19 cellular contexts compared by ENCODE assay signal in the genomic region with DNA sequence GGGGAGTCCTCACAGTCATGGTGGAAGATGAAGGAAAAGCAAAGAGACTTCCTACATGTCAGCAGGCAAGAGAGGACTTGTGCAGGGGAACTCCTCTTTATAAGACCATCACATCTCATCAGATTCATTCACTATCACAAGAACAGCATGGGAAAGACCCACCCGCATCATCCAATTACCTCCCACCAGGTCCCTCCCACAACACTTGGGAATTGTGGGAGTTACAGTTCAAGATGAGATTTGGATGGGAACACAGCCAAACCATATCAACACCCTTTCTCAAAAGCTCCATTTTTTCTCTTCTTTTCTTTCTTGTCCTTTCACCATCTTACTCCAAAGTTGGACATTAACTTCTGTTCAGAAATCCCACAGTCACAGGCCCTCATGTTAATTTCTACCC.
DNase-seq lines count a peak whose midpoint lies in the region; ATAC-seq and TF ChIP-seq lines count a peak whose summit lies in the region.
"Had no signal": no experiment of that assay in that cellular context is flagged by ENCODE, and none has a peak within 500 bp of the region (broad histone marks: within the 10 kb centered on the region; RNA-seq: fewer than 3 reads in every experiment).

No MANE protein-coding gene starts in this region.

- H3K27me3 Mint-ChIP-seq in nephron (ENCODE audit: low read depth), result peaks cover 37% of the 10 kb centered on the region
- peaks cover 48% of the 10 kb centered on the region for H3K27me3 Mint-ChIP-seq in stimulated activated memory B cell treated with anti-CD40 and anti-IgM and Interleukin-4, amounts not matched to agents 10 μg/mL and 1 μg/mL and 100 μg/mL, for 72 hours

- peak overlapping the region in 7 of 11 experiments; percentile 24 to 92 (median 91); a peak in 9 of 22 replicates for H3K27ac ChIP-seq in BLaER1 treated with 17β-estradiol and CSF1 and Interleukin-3, amounts not matched to agents 10 nM and 100 nM
- H3K27ac ChIP-seq in HEK293 (ENCODE audit: extremely low read depth, low read depth, low read length), result no peak overlapping the region
- H3K27ac ChIP-seq: A549 had no signal

- ATAC-seq in stimulated activated memory B cell treated with anti-CD40 and anti-IgM and Interleukin-4, amounts not matched to agents 10 μg/mL and 1 μg/mL and 100 μg/mL, for 72 hours, result no peak
- ATAC-seq: A549 had no signal

- peaks cover 55 to 86% (median 63%) of the 10 kb centered on the region in 10 experiments for H3K4me1 ChIP-seq in BLaER1 treated with 17β-estradiol and CSF1 and Interleukin-3, amounts not matched to agents 10 nM and 100 nM
- peaks cover 5% of the 10 kb centered on the region; the same call in 1 of the 2 replicates for H3K4me1 ChIP-seq in HEK293 (ENCODE audit: control insufficient read depth, insufficient read depth, low read length)
- H3K4me1 ChIP-seq: BE2C had no signal

- no peak overlapping the region for H3K4me3 ChIP-seq in BLaER1 treated with 17β-estradiol and CSF1 and Interleukin-3, amounts not matched to agents 10 nM and 100 nM
- no peak overlapping the region for H3K4me3 ChIP-seq in HEK293 (ENCODE audit: low read depth, low read length)
- H3K4me3 ChIP-seq: A549 had no signal

- no peaks in the 10 kb centered on the region for H3K4me1 Mint-ChIP-seq in nephron
- no peaks in the 10 kb centered on the region for H3K4me1 Mint-ChIP-seq in stimulated activated memory B cell treated with anti-CD40 and anti-IgM and Interleukin-4, amounts not matched to agents 10 μg/mL and 1 μg/mL and 100 μg/mL, for 72 hours

- TF ChIP-seq CTCF in HEK293 (tag by site-specific recombination; IDR thresholded peaks at IDR 0.05), result no peak
- TF ChIP-seq CTCF in nephron (IDR thresholded peaks at IDR 0.05; ENCODE audit: unreplicated experiment in 3 of 3), result no peak

- H3K4me3 Mint-ChIP-seq in nephron, result peak overlapping the region in 2 of 3 experiments; percentile 1 to 29
- H3K4me3 Mint-ChIP-seq in stimulated activated memory B cell treated with anti-CD40 and anti-IgM and Interleukin-4, amounts not matched to agents 10 μg/mL and 1 μg/mL and 100 μg/mL, for 72 hours, result no peak overlapping the region
- H3K4me3 Mint-ChIP-seq: CD4-positive, alpha-beta memory T cell; HFFc6 had no signal

- H3K27ac Mint-ChIP-seq in nephron, result no peak overlapping the region
- no peak overlapping the region for H3K27ac Mint-ChIP-seq in stimulated activated memory B cell treated with anti-CD40 and anti-IgM and Interleukin-4, amounts not matched to agents 10 μg/mL and 1 μg/mL and 100 μg/mL, for 72 hours
- H3K27ac Mint-ChIP-seq: CD4-positive, alpha-beta memory T cell; HFFc6 had no signal

- no peak overlapping the region for H3K9ac ChIP-seq in BLaER1 treated with 17β-estradiol and CSF1 and Interleukin-3, amounts not matched to agents 10 nM and 100 nM

- H3K9me3 ChIP-seq in BLaER1 treated with 17β-estradiol and CSF1 and Interleukin-3, amounts not matched to agents 10 nM and 100 nM (replicated peaks in 1 of 11), result no peaks in the 10 kb centered on the region
- H3K9me3 ChIP-seq in HEK293 (ENCODE audit: control insufficient read depth, insufficient read depth, low read depth, low read length), result no peaks in the 10 kb centered on the region; the same call in 1 of the 2 replicates
- H3K9me3 ChIP-seq: A549, BE2C had no signal

- DNase-seq in NCI-H1105 (lab: John Stamatoyannopoulos, UW) (no peak), SW480 (ENCODE audit: low spot score) (no peak)
- DNase-seq: 8988T; ACHN; BE2C; C1 segment of cervical spinal cord; Calu3; CD4-positive, alpha-beta memory T cell; COR-L47; DMS79 treated with DMSO at 0.1 percent for 48 hours; GF-D8; GOT3; HCEC 1CT; HFFc6 had no signal

- CTCF ChIA-PET in HEK293 (lab: Yijun Ruan, JAX), result interaction anchor here (1.0 to 12.3 kb wide), 4 partner anchors 18 to 63 kb away, joined by 3 to 154 read pairs (median 6); no protein-coding TSS in a partner anchor

- no peaks in the 10 kb centered on the region for H3K27me3 ChIP-seq in BLaER1 treated with 17β-estradiol and CSF1 and Interleukin-3, amounts not matched to agents 10 nM and 100 nM
- H3K27me3 ChIP-seq: BE2C had no signal

- H3K36me3 ChIP-seq in BLaER1 treated with 17β-estradiol and CSF1 and Interleukin-3, amounts not matched to agents 10 nM and 100 nM, result no peaks in the 10 kb centered on the region
- H3K36me3 ChIP-seq in HEK293 (ENCODE audit: control insufficient read depth in 2 of 2, insufficient read depth in 1 of 2, low read length in 2 of 2), result no peaks in the 10 kb centered on the region
- H3K36me3 ChIP-seq: BE2C had no signal

- peaks cover 0 to under 1% (median 0%) of the 10 kb centered on the region in 11 experiments; a peak in 1 of 22 replicates for H4K20me1 ChIP-seq in BLaER1 treated with 17β-estradiol and CSF1 and Interleukin-3, amounts not matched to agents 10 nM and 100 nM

- no peaks in the 10 kb centered on the region for H3K36me3 Mint-ChIP-seq in nephron (ENCODE audit: low read depth)
- H3K36me3 Mint-ChIP-seq in stimulated activated memory B cell treated with anti-CD40 and anti-IgM and Interleukin-4, amounts not matched to agents 10 μg/mL and 1 μg/mL and 100 μg/mL, for 72 hours, result no peaks in the 10 kb centered on the region
- H3K36me3 Mint-ChIP-seq: CD4-positive, alpha-beta memory T cell had no signal

- H3K9me3 Mint-ChIP-seq in nephron, result no peaks in the 10 kb centered on the region
- H3K9me3 Mint-ChIP-seq in stimulated activated memory B cell treated with anti-CD40 and anti-IgM and Interleukin-4, amounts not matched to agents 10 μg/mL and 1 μg/mL and 100 μg/mL, for 72 hours, result no peaks in the 10 kb centered on the region
- H3K9me3 Mint-ChIP-seq: CD4-positive, alpha-beta memory T cell; HFFc6 had no signal

- peak overlapping the region in 8 of 11 experiments; percentile 63 to 94 (median 88); a peak in 16 of 22 replicates for H3K4me2 ChIP-seq in BLaER1 treated with 17β-estradiol and CSF1 and Interleukin-3, amounts not matched to agents 10 nM and 100 nM
- H3K4me2 ChIP-seq: A549 had no signal

- POLR2A ChIA-PET in HEK293 (lab: Yijun Ruan, JAX), result interaction anchor here (1.7 kb wide), 1 partner anchor 13 kb away, joined by 5 read pairs; no protein-coding TSS in a partner anchor

TF ChIP-seq in HEK293, 187 proteins besides CTCF, POLR2A, EP300 and RAD21:
- TF ChIP-seq SP2 (tag by site-specific recombination; IDR thresholded peaks at IDR 0.05), result peak; percentile 43; the same call in 1 of the 2 replicates
- no peak for TF ChIP-seq ZNF140 (tag by site-specific recombination; IDR thresholded peaks at IDR 0.05)
- TF ChIP-seq EGR2 (tag by site-specific recombination; IDR thresholded peaks at IDR 0.05; ENCODE audit: low read depth), result peak; percentile 98
- peak; percentile 67 for TF ChIP-seq SP3 (tag by site-specific recombination; IDR thresholded peaks at IDR 0.05)
- peak; percentile 98 for TF ChIP-seq ZFHX2 (tag by site-specific recombination; conservative IDR thresholded peaks at IDR 0.05)
- TF ChIP-seq, protein P1, sequence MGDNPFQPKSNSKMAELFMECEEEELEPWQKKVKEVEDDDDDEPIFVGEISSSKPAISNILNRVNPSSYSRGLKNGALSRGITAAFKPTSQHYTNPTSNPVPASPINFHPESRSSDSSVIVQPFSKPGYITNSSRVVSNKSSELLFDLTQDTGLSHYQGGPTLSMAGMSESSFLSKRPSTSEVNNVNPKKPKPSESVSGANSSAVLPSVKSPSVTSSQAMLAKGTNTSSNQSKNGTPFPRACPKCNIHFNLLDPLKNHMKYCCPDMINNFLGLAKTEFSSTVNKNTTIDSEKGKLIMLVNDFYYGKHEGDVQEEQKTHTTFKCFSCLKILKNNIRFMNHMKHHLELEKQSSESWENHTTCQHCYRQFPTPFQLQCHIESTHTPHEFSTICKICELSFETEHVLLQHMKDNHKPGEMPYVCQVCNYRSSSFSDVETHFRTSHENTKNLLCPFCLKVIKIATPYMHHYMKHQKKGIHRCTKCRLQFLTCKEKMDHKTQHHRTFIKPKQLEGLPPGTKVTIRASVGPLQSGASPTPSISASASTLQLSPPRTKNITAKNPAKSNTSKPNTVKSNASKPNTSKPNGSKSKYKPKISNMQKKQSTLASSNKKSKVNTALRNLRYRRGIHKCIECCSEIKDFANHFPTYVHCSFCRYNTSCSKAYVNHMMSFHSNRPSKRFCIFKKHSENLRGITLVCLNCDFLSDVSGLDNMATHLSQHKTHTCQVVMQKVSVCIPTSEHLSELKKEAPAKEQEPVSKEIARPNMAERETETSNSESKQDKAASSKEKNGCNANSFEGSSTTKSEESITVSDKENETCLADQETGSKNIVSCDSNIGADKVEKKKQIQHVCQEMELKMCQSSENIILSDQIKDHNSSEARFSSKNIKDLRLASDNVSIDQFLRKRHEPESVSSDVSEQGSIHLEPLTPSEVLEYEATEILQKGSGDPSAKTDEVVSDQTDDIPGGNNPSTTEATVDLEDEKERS (tag by site-specific recombination; IDR thresholded peaks at IDR 0.05), result no peak
